In genomic region chr12:50934371-50934851, GRCh38 we compare ENCODE assay signal across 12 cellular contexts. TPM values are rescaled to one million over a fixed set of nuclear protein-coding genes. Genes with fewer than 3 reads are reported as not detected.
DNase-seq lines count a peak whose midpoint lies in the region; ATAC-seq and TF ChIP-seq lines count a peak whose summit lies in the region.
"Had no signal": no experiment of that assay in that cellular context is flagged by ENCODE, and none has a peak within 500 bp of the region (broad histone marks: within the 10 kb centered on the region; RNA-seq: fewer than 3 reads in every experiment).

No MANE protein-coding gene starts in this region.

- H3K27ac Mint-ChIP-seq in progenitor cell of endocrine pancreas = peak overlapping the region; percentile 39
- H3K27ac Mint-ChIP-seq: stimulated activated naive CD8-positive, alpha-beta T cell treated with anti-CD3 and anti-CD28 coated beads, Interleukin-15, Interleukin-2, amounts not matched to agents 100 ng/mL and 50 ng/mL, for 24 hours had no signal

- TF ChIP-seq CTCF in SK-N-SH (IDR thresholded peaks at IDR 0.05) = no peak
- no peak for TF ChIP-seq CTCF in progenitor cell of endocrine pancreas (IDR thresholded peaks at IDR 0.05; ENCODE audit: unreplicated experiment)

- no peaks in the 10 kb centered on the region for H3K79me2 ChIP-seq in SK-N-SH (ENCODE audit: insufficient read depth)

- DNase-seq in CD1c-positive myeloid dendritic cell (ENCODE audit: extremely low spot score) (peak; percentile 88), SK-N-SH (no peak), globus pallidus (ENCODE audit: low spot score) (peak; percentile 38), progenitor cell of endocrine pancreas (ENCODE audit: low spot score, unreplicated experiment) (no peak), DMS79 treated with DMSO at 0.1 percent for 48 hours (lab: John Stamatoyannopoulos, UW) (no peak), NCI-H2107 (lab: John Stamatoyannopoulos, UW) (no peak), NCI-H2171 treated with DMSO at 0.1 percent for 48 hours (lab: John Stamatoyannopoulos, UW) (no peak)
- DNase-seq: NCI-H2171 had no signal

- no peak overlapping the region for H3K9ac ChIP-seq in SK-N-SH

- no peaks in the 10 kb centered on the region for H4K20me1 ChIP-seq in SK-N-SH (ENCODE audit: insufficient read depth)

- H3K27me3 Mint-ChIP-seq in progenitor cell of endocrine pancreas = no peaks in the 10 kb centered on the region
- H3K27me3 Mint-ChIP-seq: stimulated activated naive CD8-positive, alpha-beta T cell treated with anti-CD3 and anti-CD28 coated beads, Interleukin-15, Interleukin-2, amounts not matched to agents 100 ng/mL and 50 ng/mL, for 24 hours had no signal

- no peak for TF ChIP-seq RAD21 in SK-N-SH (IDR thresholded peaks at IDR 0.05; ENCODE audit: low read length)

- H3F3A ChIP-seq in SK-N-SH (replicated peaks; ENCODE audit: insufficient read depth) = no peaks in the 10 kb centered on the region

- H3K9me3 Mint-ChIP-seq in progenitor cell of endocrine pancreas (ENCODE audit: low read depth) = no peaks in the 10 kb centered on the region
- H3K9me3 Mint-ChIP-seq: stimulated activated naive CD8-positive, alpha-beta T cell treated with anti-CD3 and anti-CD28 coated beads, Interleukin-15, Interleukin-2, amounts not matched to agents 100 ng/mL and 50 ng/mL, for 24 hours had no signal

- no peaks in the 10 kb centered on the region for H3K9me3 ChIP-seq in SK-N-SH

- TF ChIP-seq EP300 in SK-N-SH (IDR thresholded peaks at IDR 0.05; ENCODE audit: borderline replicate concordance in 1 of 2, low read depth in 1 of 2, low read length in 1 of 2) = no peak

- H3K27ac ChIP-seq in SK-N-SH (ENCODE audit: low read depth in 2 of 2, low read length in 1 of 2) = peak overlapping the region in 1 of 2 experiments; percentile 29; a peak in 2 of 4 replicates

- H3K9me2 ChIP-seq in SK-N-SH = no peaks in the 10 kb centered on the region

- H3K4me1 ChIP-seq in SK-N-SH (ENCODE audit: control insufficient read depth in 1 of 2, insufficient read depth in 2 of 2, low read depth in 1 of 2, low read length in 1 of 2) = peaks cover 0 to 6% of the 10 kb centered on the region in 2 experiments; a peak in 1 of 4 replicates

- no peak for ATAC-seq in GM19351 (IDR thresholded peaks at IDR 0.05; ENCODE audit: unreplicated experiment)

- no peaks in the 10 kb centered on the region for H3K27me3 ChIP-seq in SK-N-SH (ENCODE audit: insufficient read depth)
- H3K27me3 ChIP-seq: cardiac muscle cell had no signal

- POLR2A ChIA-PET in SK-N-SH (lab: Yijun Ruan, JAX) = no interaction called here

- peaks cover 25% of the 10 kb centered on the region for H3K4me1 Mint-ChIP-seq in progenitor cell of endocrine pancreas (ENCODE audit: low read depth)

- peaks cover 1% of the 10 kb centered on the region for H3K36me3 Mint-ChIP-seq in progenitor cell of endocrine pancreas (ENCODE audit: insufficient read depth)

- H2AFZ ChIP-seq in SK-N-SH (ENCODE audit: low read depth) = no peak overlapping the region; the same call in 1 of the 2 replicates

- CTCF ChIA-PET in SK-N-SH (lab: Yijun Ruan, JAX) = no interaction called here

- no peak overlapping the region for H3K4me2 ChIP-seq in SK-N-SH

- WGBS in SK-N-SH (ENCODE audit: low lambda C conversion rate) = 56% methylated on average over 3 of the region's 3 CpGs

- peaks cover 0 to 3% of the 10 kb centered on the region in 2 experiments for H3K36me3 ChIP-seq in SK-N-SH (replicated peaks in 1 of 2; ENCODE audit: control insufficient read depth in 1 of 2, insufficient read depth in 2 of 2, low read length in 1 of 2)
- H3K36me3 ChIP-seq: cardiac muscle cell had no signal

- no peak overlapping the region for H3K4me3 ChIP-seq in SK-N-SH (ENCODE audit: low read depth in 2 of 2, low read length in 1 of 2)
- H3K4me3 ChIP-seq: cardiac muscle cell had no signal

- H3K4me3 Mint-ChIP-seq in progenitor cell of endocrine pancreas (ENCODE audit: low read depth) = no peak overlapping the region
- H3K4me3 Mint-ChIP-seq: stimulated activated naive CD8-positive, alpha-beta T cell treated with anti-CD3 and anti-CD28 coated beads, Interleukin-15, Interleukin-2, amounts not matched to agents 100 ng/mL and 50 ng/mL, for 24 hours had no signal

TF ChIP-seq in SK-N-SH, 30 proteins besides CTCF, POLR2A, EP300 and RAD21:
- TF ChIP-seq REST (IDR thresholded peaks at IDR 0.05; ENCODE audit: low read depth, low read length) = no peak
- peak; percentile 20; the same call in 1 of the 2 replicates for TF ChIP-seq PBX3 (IDR thresholded peaks at IDR 0.05)

RNA-seq across cellular contexts. Expression of gene HIGD1C, which starts 17.9 kb away (rescaled TPM):
- not detected in 2 replicates for polyA plus RNA-seq in SK-N-SH (2012; rRNA removed)
- not detected in 2 replicates for polyA plus RNA-seq in SK-N-SH (2012; cell fraction: cytosol; rRNA removed)
- not detected in 2 replicates for polyA plus RNA-seq in SK-N-SH (2012; cell fraction: nucleus; rRNA removed)
- total RNA-seq in progenitor cell of endocrine pancreas = not detected in 2 replicates
- total RNA-seq: cardiac muscle cell, myocyte had no signal
- polyA plus RNA-seq: cardiac muscle cell had no signal

Comparison
In these comparisons a context has a peak if more than half of its experiments do, and no peak if none do; other contexts are left out.
1. DNase-seq: peak in CD1c-positive myeloid dendritic cell (single experiment) and globus pallidus (single experiment); none in SK-N-SH (single experiment), progenitor cell of endocrine pancreas (single experiment), DMS79 treated with DMSO at 0.1 percent for 48 hours (single experiment), NCI-H2107 (single experiment) and NCI-H2171 treated with DMSO at 0.1 percent for 48 hours (single experiment).